ENCODE assay signal across 20 cellular contexts in the genomic region with DNA sequence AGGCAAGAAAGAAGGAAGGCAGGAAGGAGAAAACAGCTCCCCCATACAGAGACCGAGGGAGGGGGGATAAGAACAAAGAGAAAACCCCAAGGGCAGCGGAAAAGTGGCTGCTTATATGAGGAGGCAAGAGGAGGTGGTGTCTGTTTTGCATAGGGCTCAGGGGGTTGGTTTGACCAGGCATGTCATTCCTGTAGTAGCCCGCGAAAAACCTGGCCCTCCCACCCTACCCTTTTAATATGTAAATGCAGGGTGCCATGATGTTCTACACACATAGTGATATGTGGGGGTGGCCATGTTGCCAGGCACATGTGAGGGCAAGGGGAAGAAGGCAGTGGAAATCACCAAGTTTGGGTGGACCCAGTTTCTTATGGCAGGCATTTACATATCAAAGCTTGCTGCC.
"Had no signal": no experiment of that assay in that cellular context is flagged by ENCODE, and none has a peak within 500 bp of the region (broad histone marks: within the 10 kb centered on the region; RNA-seq: fewer than 3 reads in every experiment).

No MANE protein-coding gene starts in this region.

- H3K4me3 Mint-ChIP-seq: stimulated activated memory B cell treated with anti-CD40 and anti-IgM and Interleukin-4, amounts not matched to agents 10 μg/mL and 1 μg/mL and 100 μg/mL, for 72 hours; type B pancreatic cell had no signal

- ATAC-seq: activated naive CD4-positive, alpha-beta T cell treated with anti-CD3 and anti-CD28 coated beads, Interleukin-2, amount 50 U/mL, for 72 hours; esophagus mucosa; gastroesophageal sphincter; heart left ventricle; left lung; pancreas; right lobe of liver; stimulated activated memory B cell treated with anti-CD40 and anti-IgM and Interleukin-4, amounts not matched to agents 10 μg/mL and 1 μg/mL and 100 μg/mL, for 72 hours had no signal

- H3K9me3 ChIP-seq: adrenal gland, gastroesophageal sphincter, left lung, pancreas, right lobe of liver, testis had no signal

- H3K4me3 ChIP-seq: adrenal gland, gastroesophageal sphincter, heart left ventricle, left lung, pancreas, right lobe of liver had no signal

- H3K27me3 ChIP-seq: pancreas, right lobe of liver, testis had no signal

- H3K9me3 Mint-ChIP-seq: stimulated activated memory B cell treated with anti-CD40 and anti-IgM and Interleukin-4, amounts not matched to agents 10 μg/mL and 1 μg/mL and 100 μg/mL, for 72 hours; type B pancreatic cell had no signal

- H3K4me1 ChIP-seq: adrenal gland, gastroesophageal sphincter, heart left ventricle, left lung, pancreas, right lobe of liver, testis had no signal

- H3K36me3 ChIP-seq: gastroesophageal sphincter, heart left ventricle, left lung, pancreas, right lobe of liver, WERI-Rb-1 had no signal

- H3K36me3 Mint-ChIP-seq: activated naive CD4-positive, alpha-beta T cell treated with anti-CD3 and anti-CD28 coated beads, Interleukin-2, amount 50 U/mL, for 72 hours; stimulated activated memory B cell treated with anti-CD40 and anti-IgM and Interleukin-4, amounts not matched to agents 10 μg/mL and 1 μg/mL and 100 μg/mL, for 72 hours; type B pancreatic cell had no signal

- DNase-seq: activated CD4-positive, alpha-beta T cell treated with anti-CD3 and anti-CD28 coated beads, Interleukin-2, amount 50 U/mL, for 48 hours; activated gamma-delta T cell; adrenal gland; cerebellar nuclear complex; cortex of kidney; heart left ventricle; left lung; midbrain; pancreas; right lobe of liver; stimulated activated CD4-positive, alpha-beta T cell treated with anti-CD3 and anti-CD28 coated beads, Interleukin-4, amount 100 ng/mL, for 4 hours; SW 1271; T-helper 2 cell; WERI-Rb-1 had no signal

- H3K27ac ChIP-seq: adrenal gland, gastroesophageal sphincter, heart left ventricle, left lung, pancreas, right lobe of liver, testis, WERI-Rb-1 had no signal

- H3K27ac Mint-ChIP-seq: activated naive CD4-positive, alpha-beta T cell treated with anti-CD3 and anti-CD28 coated beads, Interleukin-2, amount 50 U/mL, for 72 hours; stimulated activated memory B cell treated with anti-CD40 and anti-IgM and Interleukin-4, amounts not matched to agents 10 μg/mL and 1 μg/mL and 100 μg/mL, for 72 hours; type B pancreatic cell had no signal
